1 cellular context compared by ENCODE assay signal in genomic region chr1:95013948-95014574, GRCh38.
TF ChIP-seq lines count a peak whose summit lies in the region.

No MANE protein-coding gene starts in this region.

TF ChIP-seq in IMR-90, 13 proteins besides CTCF, POLR2A, EP300 and RAD21 (continued from another document):
- no peak for TF ChIP-seq BHLHE40 (IDR thresholded peaks at IDR 0.05; ENCODE audit: low read depth, low read length)
